Comparison of ENCODE assay signal across 18 cellular contexts in the genomic region with DNA sequence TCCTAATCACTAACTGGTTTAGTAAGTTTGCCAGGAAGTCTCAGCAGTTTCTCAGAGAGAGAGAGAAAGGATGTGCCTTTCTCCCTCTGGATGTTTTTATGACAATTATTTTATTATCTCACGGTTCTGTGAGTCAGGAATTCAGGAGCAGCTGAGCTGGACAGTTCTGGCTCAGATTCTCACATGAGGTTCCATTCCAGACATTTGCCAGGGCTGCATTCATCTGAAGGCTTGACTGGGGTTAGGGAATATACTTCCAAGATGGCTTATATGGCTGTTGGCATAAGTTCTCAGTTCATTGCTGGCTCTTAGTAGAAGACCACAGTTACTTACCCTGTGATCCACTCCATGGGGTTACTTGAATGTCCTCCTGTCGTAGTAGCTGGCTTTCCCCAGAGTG.
A peak's percentile ranks its signal among the peaks of the same experiment; 100 is the strongest.
DNase-seq lines count a peak whose midpoint lies in the region; ATAC-seq, FAIRE-seq and TF ChIP-seq lines count a peak whose summit lies in the region.
"Had no signal": no experiment of that assay in that cellular context is flagged by ENCODE, and none has a peak within 500 bp of the region (broad histone marks: within the 10 kb centered on the region; RNA-seq: fewer than 3 reads in every experiment).

No MANE protein-coding gene starts in this region.

- H3K9me3 Mint-ChIP-seq in activated T-helper 17 cell treated with anti-CD3 and anti-CD28 coated beads, Interleukin-2, amount 50 U/mL, for 72 hours: peaks cover 6% of the 10 kb centered on the region

- WGBS in A549 (ENCODE audit: missing lambda C conversion rate): 39% methylated on average over 2 of the region's 2 CpGs
- WGBS in aorta, 2 donors: 85 to 88% methylated on average over 2 of the region's 2 CpGs

- H3K4me1 Mint-ChIP-seq in activated T-helper 17 cell treated with anti-CD3 and anti-CD28 coated beads, Interleukin-2, amount 50 U/mL, for 72 hours: no peaks in the 10 kb centered on the region

- peak overlapping the region; percentile 41 for H3K27ac Mint-ChIP-seq in activated T-helper 17 cell treated with anti-CD3 and anti-CD28 coated beads, Interleukin-2, amount 50 U/mL, for 72 hours
- H3K27ac Mint-ChIP-seq: IgD-negative memory B cell had no signal

- no peak for TF ChIP-seq RAD21 in A549 (conservative IDR thresholded peaks at IDR 0.05 in 1 of 2, IDR thresholded peaks at IDR 0.05 in 1 of 2)

- POLR2A ChIA-PET in A549 (lab: Yijun Ruan, JAX): no interaction called here

- ATAC-seq in A549 (no peak), foreskin keratinocyte (peak; percentile 3), aorta (ENCODE audit: low FRiP score) (no peak)
- ATAC-seq in activated T-helper 17 cell treated with anti-CD3 and anti-CD28 coated beads, Interleukin-2, amount 50 U/mL, for 72 hours (replicated peaks): no peak

- DNase-seq in A549 (ENCODE audit: low read depth in 1 of 2, low spot score in 1 of 2): no peak
- DNase-seq in HT-29 (ENCODE audit: low spot score): peak; percentile 54
- peak; percentile 42 to 64 for DNase-seq in foreskin keratinocyte
- no peak for DNase-seq in hepatic stellate cell (ENCODE audit: low spot score)
- no peak for DNase-seq in aorta
- no peak for DNase-seq in effector CD4-positive, alpha-beta T cell
- no peak for DNase-seq in NCI-H146 (lab: John Stamatoyannopoulos, UW)
- DNase-seq: activated CD4-positive, alpha-beta T cell treated with anti-CD3 and anti-CD28 coated beads, Interleukin-2, amount 50 U/mL, for 48 hours; H9; heart right ventricle; kidney; NCI-H1436 treated with DMSO at 0.1 percent for 48 hours; sigmoid colon; stimulated activated CD4-positive, alpha-beta T cell treated with anti-CD3 and anti-CD28 coated beads, Interleukin-4, amount 100 ng/mL, for 24 hours had no signal

- no peak overlapping the region for H3K4me3 ChIP-seq in A549
- H3K4me3 ChIP-seq in aorta (ENCODE audit: low read length in 2 of 2): no peak overlapping the region
- H3K4me3 ChIP-seq: heart right ventricle, sigmoid colon, SJCRH30 had no signal

- no peaks in the 10 kb centered on the region for H3K27me3 ChIP-seq in foreskin keratinocyte
- H3K27me3 ChIP-seq in aorta (ENCODE audit: control insufficient read depth in 1 of 2, insufficient read depth in 2 of 2, low read length in 1 of 2): no peaks in the 10 kb centered on the region
- H3K27me3 ChIP-seq: heart right ventricle, sigmoid colon, SJCRH30 had no signal

- H3K4me3 Mint-ChIP-seq in activated T-helper 17 cell treated with anti-CD3 and anti-CD28 coated beads, Interleukin-2, amount 50 U/mL, for 72 hours: no peak overlapping the region
- H3K4me3 Mint-ChIP-seq: H9, IgD-negative memory B cell had no signal

- H3K9me3 ChIP-seq in A549 (0 out of 3 replicates have a peak, but pooled peaks cover 8% of the 10 kb centered on the region), aorta (ENCODE audit: control insufficient read depth, low read length) (peaks cover 2% of the 10 kb centered on the region)

- H3K4me1 ChIP-seq in A549 (peaks cover 9% of the 10 kb centered on the region), foreskin keratinocyte (peaks cover 19% of the 10 kb centered on the region), aorta (ENCODE audit: control insufficient read depth in 1 of 2, insufficient read depth in 2 of 2, low read length in 2 of 2) (no peaks in the 10 kb centered on the region)

- H3K27ac ChIP-seq in A549 (no peak overlapping the region), foreskin keratinocyte (no peak overlapping the region), aorta (ENCODE audit: low read depth in 1 of 2, low read length in 2 of 2) (no peak overlapping the region)
- H3K27ac ChIP-seq: sigmoid colon, SJCRH30 had no signal

- no peaks in the 10 kb centered on the region for H3K27me3 Mint-ChIP-seq in activated T-helper 17 cell treated with anti-CD3 and anti-CD28 coated beads, Interleukin-2, amount 50 U/mL, for 72 hours
- H3K27me3 Mint-ChIP-seq: IgD-negative memory B cell had no signal

- no peaks in the 10 kb centered on the region for H3K36me3 ChIP-seq in aorta (ENCODE audit: control insufficient read depth in 1 of 2, insufficient read depth in 2 of 2, low read length in 1 of 2)
- H3K36me3 ChIP-seq: heart right ventricle, sigmoid colon, SJCRH30 had no signal

- no peak for TF ChIP-seq POLR2A in A549 (IDR thresholded peaks at IDR 0.05; ENCODE audit: low read length)

- CTCF ChIA-PET in A549 (lab: Yijun Ruan, JAX): interaction anchor here (0.6 to 2.1 kb wide), 3 partner anchors 14 to 199 kb away, joined by 3 to 4 read pairs (median 3); no protein-coding TSS in a partner anchor

- no peaks in the 10 kb centered on the region for H3K36me3 Mint-ChIP-seq in activated T-helper 17 cell treated with anti-CD3 and anti-CD28 coated beads, Interleukin-2, amount 50 U/mL, for 72 hours (ENCODE audit: low read depth)
- H3K36me3 Mint-ChIP-seq: IgD-negative memory B cell had no signal

- no peak for TF ChIP-seq CTCF in A549 (IDR thresholded peaks at IDR 0.05)
- TF ChIP-seq CTCF in foreskin keratinocyte (conservative IDR thresholded peaks at IDR 0.05): no peak

- TF ChIP-seq EP300 in A549 (IDR thresholded peaks at IDR 0.05): no peak

- intact Hi-C loops in aorta (cut with DNase I): no loop called here

- FAIRE-seq in A549 (lab: Jason Lieb, UNC): no peak
- FAIRE-seq: endometrium had no signal

- H3K4me2 ChIP-seq in A549: no peak overlapping the region

TF ChIP-seq in A549, 52 proteins besides CTCF, POLR2A, EP300 and RAD21:
- TF ChIP-seq CBX8 (IDR thresholded peaks at IDR 0.05) (no peak), CHD4 (IDR thresholded peaks at IDR 0.05; ENCODE audit: borderline replicate concordance) (no peak), KDM5A (IDR thresholded peaks at IDR 0.05) (no peak), RFX5 (IDR thresholded peaks at IDR 0.05) (no peak), ZNF302 (CRISPR knock-in tag; IDR thresholded peaks at IDR 0.05) (no peak), HOXB5 (CRISPR knock-in tag; IDR thresholded peaks at IDR 0.05) (no peak), ESRRA (IDR thresholded peaks at IDR 0.05; ENCODE audit: borderline replicate concordance, low read length) (no peak), CHD2 (IDR thresholded peaks at IDR 0.05; ENCODE audit: low read length, partially characterized antibody) (no peak), EHMT2 (IDR thresholded peaks at IDR 0.05; ENCODE audit: low read depth) (0 out of 2 replicates have a peak, but pooled peaks have one; percentile 21)
- TF ChIP-seq, protein P1, sequence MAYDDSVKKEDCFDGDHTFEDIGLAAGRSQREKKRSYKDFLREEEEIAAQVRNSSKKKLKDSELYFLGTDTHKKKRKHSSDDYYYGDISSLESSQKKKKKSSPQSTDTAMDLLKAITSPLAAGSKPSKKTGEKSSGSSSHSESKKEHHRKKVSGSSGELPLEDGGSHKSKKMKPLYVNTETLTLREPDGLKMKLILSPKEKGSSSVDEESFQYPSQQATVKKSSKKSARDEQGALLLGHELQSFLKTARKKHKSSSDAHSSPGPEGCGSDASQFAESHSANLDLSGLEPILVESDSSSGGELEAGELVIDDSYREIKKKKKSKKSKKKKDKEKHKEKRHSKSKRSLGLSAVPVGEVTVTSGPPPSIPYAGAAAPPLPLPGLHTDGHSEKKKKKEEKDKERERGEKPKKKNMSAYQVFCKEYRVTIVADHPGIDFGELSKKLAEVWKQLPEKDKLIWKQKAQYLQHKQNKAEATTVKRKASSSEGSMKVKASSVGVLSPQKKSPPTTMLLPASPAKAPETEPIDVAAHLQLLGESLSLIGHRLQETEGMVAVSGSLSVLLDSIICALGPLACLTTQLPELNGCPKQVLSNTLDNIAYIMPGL (CRISPR knock-in tag; IDR thresholded peaks at IDR 0.05; ENCODE audit: borderline replicate concordance): no peak
- TF ChIP-seq, protein P2, sequence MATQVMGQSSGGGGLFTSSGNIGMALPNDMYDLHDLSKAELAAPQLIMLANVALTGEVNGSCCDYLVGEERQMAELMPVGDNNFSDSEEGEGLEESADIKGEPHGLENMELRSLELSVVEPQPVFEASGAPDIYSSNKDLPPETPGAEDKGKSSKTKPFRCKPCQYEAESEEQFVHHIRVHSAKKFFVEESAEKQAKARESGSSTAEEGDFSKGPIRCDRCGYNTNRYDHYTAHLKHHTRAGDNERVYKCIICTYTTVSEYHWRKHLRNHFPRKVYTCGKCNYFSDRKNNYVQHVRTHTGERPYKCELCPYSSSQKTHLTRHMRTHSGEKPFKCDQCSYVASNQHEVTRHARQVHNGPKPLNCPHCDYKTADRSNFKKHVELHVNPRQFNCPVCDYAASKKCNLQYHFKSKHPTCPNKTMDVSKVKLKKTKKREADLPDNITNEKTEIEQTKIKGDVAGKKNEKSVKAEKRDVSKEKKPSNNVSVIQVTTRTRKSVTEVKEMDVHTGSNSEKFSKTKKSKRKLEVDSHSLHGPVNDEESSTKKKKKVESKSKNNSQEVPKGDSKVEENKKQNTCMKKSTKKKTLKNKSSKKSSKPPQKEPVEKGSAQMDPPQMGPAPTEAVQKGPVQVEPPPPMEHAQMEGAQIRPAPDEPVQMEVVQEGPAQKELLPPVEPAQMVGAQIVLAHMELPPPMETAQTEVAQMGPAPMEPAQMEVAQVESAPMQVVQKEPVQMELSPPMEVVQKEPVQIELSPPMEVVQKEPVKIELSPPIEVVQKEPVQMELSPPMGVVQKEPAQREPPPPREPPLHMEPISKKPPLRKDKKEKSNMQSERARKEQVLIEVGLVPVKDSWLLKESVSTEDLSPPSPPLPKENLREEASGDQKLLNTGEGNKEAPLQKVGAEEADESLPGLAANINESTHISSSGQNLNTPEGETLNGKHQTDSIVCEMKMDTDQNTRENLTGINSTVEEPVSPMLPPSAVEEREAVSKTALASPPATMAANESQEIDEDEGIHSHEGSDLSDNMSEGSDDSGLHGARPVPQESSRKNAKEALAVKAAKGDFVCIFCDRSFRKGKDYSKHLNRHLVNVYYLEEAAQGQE (IDR thresholded peaks at IDR 0.05): peak; percentile 92

Comparison
In these comparisons a context has a peak if more than half of its experiments do, and no peak if none do; other contexts are left out.
1. DNase-seq: peak in HT-29 (single experiment) and foreskin keratinocyte (2 of 2); none in A549 (0 of 2), hepatic stellate cell (single experiment), aorta (0 of 2), effector CD4-positive, alpha-beta T cell (single experiment) and NCI-H146 (single experiment).